Comparison of ENCODE assay signal across 9 cellular contexts in genomic region chr6:156809034-156809433, GRCh38. TPM values are rescaled to one million over a fixed set of nuclear protein-coding genes. Genes with fewer than 3 reads are reported as not detected.
A peak's percentile ranks its signal among the peaks of the same experiment; 100 is the strongest.
DNase-seq lines count a peak whose midpoint lies in the region; ATAC-seq and TF ChIP-seq lines count a peak whose summit lies in the region.
"Had no signal": no experiment of that assay in that cellular context is flagged by ENCODE, and none has a peak within 500 bp of the region (broad histone marks: within the 10 kb centered on the region; RNA-seq: fewer than 3 reads in every experiment).

No MANE protein-coding gene starts in this region.

- no peak overlapping the region for H3K4me3 ChIP-seq in Peyer's patch
- H3K4me3 ChIP-seq in left ventricle myocardium inferior, result no peak overlapping the region
- no peak overlapping the region for H3K4me3 ChIP-seq in prostate gland
- H3K4me3 ChIP-seq: A549 had no signal

- intact Hi-C loops in left ventricle myocardium inferior (cut with micrococcal nuclease) (no loop called here), prostate gland (cut with DNase I) (no loop called here)

- H3K36me3 ChIP-seq in Peyer's patch (no peaks in the 10 kb centered on the region), left ventricle myocardium inferior (no peaks in the 10 kb centered on the region), prostate gland (no peaks in the 10 kb centered on the region)

- H3K27me3 ChIP-seq in Peyer's patch (no peaks in the 10 kb centered on the region), left ventricle myocardium inferior (ENCODE audit: low read depth) (no peaks in the 10 kb centered on the region), prostate gland (replicated peaks; ENCODE audit: insufficient read depth) (no peaks in the 10 kb centered on the region)

- TF ChIP-seq CTCF in Peyer's patch (IDR thresholded peaks at IDR 0.05), result no peak
- no peak for TF ChIP-seq CTCF in left ventricle myocardium inferior (IDR thresholded peaks at IDR 0.05; ENCODE audit: borderline replicate concordance)
- TF ChIP-seq CTCF in prostate gland (IDR thresholded peaks at IDR 0.05), result no peak

- 38% methylated on average over 4 of the region's 4 CpGs for WGBS in prostate gland

- DNase-seq in DMS53 (lab: John Stamatoyannopoulos, UW) (peak; percentile 25), DMS53 treated with DMSO at 0.1 percent for 48 hours (lab: John Stamatoyannopoulos, UW; ENCODE audit: unreplicated experiment) (no peak), Peyer's patch (peak in 2 of 3 donors; percentile 61 to 72), left ventricle myocardium inferior (no peak), prostate gland (ENCODE audit: low spot score) (no peak), NCI-H2171 (lab: John Stamatoyannopoulos, UW) (no peak), iPS-NIHi11 (ENCODE audit: low spot score) (no peak)

- H3K9me3 ChIP-seq in Peyer's patch, result no peaks in the 10 kb centered on the region
- peaks cover 4% of the 10 kb centered on the region for H3K9me3 ChIP-seq in left ventricle myocardium inferior (replicated peaks)
- H3K9me3 ChIP-seq in prostate gland, result no peaks in the 10 kb centered on the region
- H3K9me3 ChIP-seq: A549 had no signal

- TF ChIP-seq POLR2A in Peyer's patch (IDR thresholded peaks at IDR 0.05), result no peak
- TF ChIP-seq POLR2A in prostate gland (IDR thresholded peaks at IDR 0.05), result no peak

- H3K27ac ChIP-seq in Peyer's patch (peak overlapping the region in 1 of 4 donors; percentile 25), left ventricle myocardium inferior (replicated peaks) (peak overlapping the region; percentile 46), prostate gland (no peak overlapping the region)
- H3K27ac ChIP-seq: A549 had no signal

- peak; percentile 77 for ATAC-seq in HG02840 (IDR thresholded peaks at IDR 0.05; ENCODE audit: low FRiP score, unreplicated experiment)
- ATAC-seq: A549 had no signal

- peaks cover 0 to 15% (median 4%) of the 10 kb centered on the region in 4 donors for H3K4me1 ChIP-seq in Peyer's patch
- H3K4me1 ChIP-seq in left ventricle myocardium inferior, result peaks cover 82% of the 10 kb centered on the region
- H3K4me1 ChIP-seq in prostate gland (replicated peaks), result peaks cover 5% of the 10 kb centered on the region

RNA-seq across cellular contexts. Expression of gene ARID1B, which starts 31.9 kb away (rescaled TPM):
- total RNA-seq in Peyer's patch, result 100 to 1,000 TPM; 117 to 174 (median 149) TPM
- total RNA-seq in left ventricle myocardium inferior, result 43.4 TPM
- 10 to 100 TPM; 65.1 to 99.4 TPM for total RNA-seq in prostate gland

Comparison
In these comparisons a context has a peak if more than half of its experiments do, and no peak if none do; other contexts are left out.
1. DNase-seq: peak in DMS53 (single experiment) and Peyer's patch (2 of 3); none in DMS53 treated with DMSO at 0.1 percent for 48 hours (single experiment), left ventricle myocardium inferior (single experiment), prostate gland (single experiment), NCI-H2171 (single experiment) and iPS-NIHi11 (single experiment).